Comparison of ENCODE assay signal across 8 cellular contexts in genomic region chr1:28369518-28370219, GRCh38. TPM values are rescaled to one million over a fixed set of nuclear protein-coding genes. Genes with fewer than 3 reads are reported as not detected.
A peak's percentile ranks its signal among the peaks of the same experiment; 100 is the strongest.
DNase-seq lines count a peak whose midpoint lies in the region; ATAC-seq and TF ChIP-seq lines count a peak whose summit lies in the region.

Gene PHACTR4, plus strand, starts transcription at chr1:28369740. Its CDS starts 37,708 bp downstream, at chr1:28407448.

- H3K9ac ChIP-seq in SU-DHL-6 (ENCODE audit: low read length), result peak within 1 kb of the TSS; percentile 90

- peak; percentile 21 for TF ChIP-seq CTCF in SU-DHL-6 (IDR thresholded peaks at IDR 0.05; ENCODE audit: insufficient read depth, low read length, poor library complexity, severe bottlenecking)
- no peak for TF ChIP-seq CTCF in osteocyte (IDR thresholded peaks at IDR 0.05)
- no peak for TF ChIP-seq CTCF in thoracic aorta (IDR thresholded peaks at IDR 0.05)

- H3K4me3 ChIP-seq in GM08714 (ENCODE audit: low read length), result peak within 1 kb of the TSS; percentile 69
- H3K4me3 ChIP-seq in SU-DHL-6 (ENCODE audit: insufficient read depth, low read length, poor library complexity, severe bottlenecking), result peak within 1 kb of the TSS; percentile 92
- H3K4me3 ChIP-seq in thoracic aorta, result peak within 1 kb of the TSS; percentile 97

- intact Hi-C loops in head of caudate nucleus (cut with DNase I), result no loop called here

- peaks cover 41% of the 10 kb centered on the region for H3K79me2 ChIP-seq in SU-DHL-6 (ENCODE audit: insufficient read depth, low read length)

- H3K27me3 ChIP-seq in SU-DHL-6 (ENCODE audit: low read length), result no peaks in the 10 kb centered on the region
- no peaks in the 10 kb centered on the region for H3K27me3 ChIP-seq in thoracic aorta (replicated peaks; ENCODE audit: insufficient read depth)

- DNase-seq in NCI-H1092 treated with DMSO at 0.1 percent for 48 hours (lab: John Stamatoyannopoulos, UW) (peak; percentile 97), head of caudate nucleus (peak; percentile 81 to 96 (median 91)), osteocyte (ENCODE audit: extremely low spot score, unreplicated experiment) (peak; percentile 96), thoracic aorta (ENCODE audit: low spot score) (peak; percentile 66)
- DNase-seq in activated naive CD8-positive, alpha-beta T cell treated with anti-CD3 and anti-CD28 coated beads for 36 hours, result peak; percentile 87

- peak within 1 kb of the TSS; percentile 60 for H3K4me2 ChIP-seq in SU-DHL-6 (ENCODE audit: low read depth, low read length, poor library complexity, severe bottlenecking)

- H3K9me3 ChIP-seq in SU-DHL-6 (ENCODE audit: insufficient read depth, low read length) (no peaks in the 10 kb centered on the region), thoracic aorta (no peaks in the 10 kb centered on the region)

- H3K9me3 Mint-ChIP-seq in activated naive CD8-positive, alpha-beta T cell treated with anti-CD3 and anti-CD28 coated beads for 36 hours, result no peaks in the 10 kb centered on the region
- no peaks in the 10 kb centered on the region for H3K9me3 Mint-ChIP-seq in osteocyte (ENCODE audit: unreplicated experiment)

- H3K36me3 ChIP-seq in SU-DHL-6 (ENCODE audit: low read length) (no peaks in the 10 kb centered on the region), thoracic aorta (no peaks in the 10 kb centered on the region)

- peaks cover 14 to 36% of the 10 kb centered on the region in 2 donors for H3K4me1 ChIP-seq in thoracic aorta (ENCODE audit: control insufficient read depth in 1 of 2, low read depth in 2 of 2)

- no peaks in the 10 kb centered on the region for H3K27me3 Mint-ChIP-seq in activated naive CD8-positive, alpha-beta T cell treated with anti-CD3 and anti-CD28 coated beads for 36 hours
- peaks cover 3% of the 10 kb centered on the region for H3K27me3 Mint-ChIP-seq in osteocyte (ENCODE audit: unreplicated experiment)

- peaks cover 11% of the 10 kb centered on the region for H3F3A ChIP-seq in SU-DHL-6 (ENCODE audit: insufficient read depth)

- ATAC-seq in HG02571 (IDR thresholded peaks at IDR 0.05; ENCODE audit: unreplicated experiment), result peak; percentile 84
- ATAC-seq in thoracic aorta (ENCODE audit: insufficient number of reproducible peaks, low FRiP score, low read depth), result peak; percentile 93

- H2AFZ ChIP-seq in SU-DHL-6 (ENCODE audit: low read depth, low read length, severe bottlenecking), result peak within 1 kb of the TSS; percentile 92

- H3K27ac Mint-ChIP-seq in activated naive CD8-positive, alpha-beta T cell treated with anti-CD3 and anti-CD28 coated beads for 36 hours, result peak within 1 kb of the TSS; percentile 96
- H3K27ac Mint-ChIP-seq in osteocyte (ENCODE audit: unreplicated experiment), result peak within 1 kb of the TSS; percentile 89

- peaks cover 28% of the 10 kb centered on the region for H3K4me1 Mint-ChIP-seq in activated naive CD8-positive, alpha-beta T cell treated with anti-CD3 and anti-CD28 coated beads for 36 hours
- peaks cover 31% of the 10 kb centered on the region for H3K4me1 Mint-ChIP-seq in osteocyte (ENCODE audit: unreplicated experiment)

- peak within 1 kb of the TSS; percentile 94 for H3K4me3 Mint-ChIP-seq in activated naive CD8-positive, alpha-beta T cell treated with anti-CD3 and anti-CD28 coated beads for 36 hours
- peak within 1 kb of the TSS; percentile 93 for H3K4me3 Mint-ChIP-seq in osteocyte (ENCODE audit: unreplicated experiment)

- H3K27ac ChIP-seq in SU-DHL-6 (ENCODE audit: low read depth, low read length), result peak within 1 kb of the TSS; percentile 75
- H3K27ac ChIP-seq in thoracic aorta, result peak within 1 kb of the TSS; percentile 94 to 97

- H3K36me3 Mint-ChIP-seq in activated naive CD8-positive, alpha-beta T cell treated with anti-CD3 and anti-CD28 coated beads for 36 hours, result peaks cover 10% of the 10 kb centered on the region
- H3K36me3 Mint-ChIP-seq in osteocyte (ENCODE audit: unreplicated experiment), result no peaks in the 10 kb centered on the region

- no peaks in the 10 kb centered on the region for H4K20me1 ChIP-seq in SU-DHL-6 (ENCODE audit: low read depth, low read length)

- H3K9me2 ChIP-seq in SU-DHL-6 (replicated peaks; ENCODE audit: insufficient read depth, low read length), result no peaks in the 10 kb centered on the region

RNA-seq across cellular contexts. Expression of gene PHACTR4, which starts in this region (rescaled TPM):
- 10 to 100 TPM; 23.9 TPM for total RNA-seq in activated naive CD8-positive, alpha-beta T cell treated with anti-CD3 and anti-CD28 coated beads for 36 hours
- total RNA-seq in osteocyte, result 55.6 and 56.0 TPM in 2 replicates
- 10 to 100 TPM; 17.6 to 30.8 TPM for total RNA-seq in thoracic aorta

Comparison
In these comparisons a context has a peak if more than half of its experiments do, and no peak if none do; other contexts are left out.
1. Peak in every context shown above with its lines: DNase-seq, ATAC-seq, H3K4me3 ChIP-seq and H3K27ac ChIP-seq.